2 cellular contexts compared by ENCODE assay signal in genomic region chr7:99623091-99623693, GRCh38.
TF ChIP-seq lines count a peak whose summit lies in the region.

No MANE protein-coding gene starts in this region.

TF ChIP-seq in GM12878, 131 proteins besides CTCF, POLR2A, EP300 and RAD21:
- TF ChIP-seq SPI1 (IDR thresholded peaks at IDR 0.05; ENCODE audit: borderline replicate concordance, insufficient read depth, low read depth, low read length): no peak
- TF ChIP-seq ATF7 (IDR thresholded peaks at IDR 0.05; ENCODE audit: low read depth): peak; percentile 10; the same call in 1 of the 2 replicates
- peak; percentile 65 for TF ChIP-seq IKZF1 (conservative IDR thresholded peaks at IDR 0.05)
- 0 out of 2 replicates have a peak, but pooled peaks have one; percentile 27 for TF ChIP-seq DPF2 (IDR thresholded peaks at IDR 0.05)
- no peak for TF ChIP-seq E2F4 (IDR thresholded peaks at IDR 0.05; ENCODE audit: low read depth, low read length)
- no peak for TF ChIP-seq JUND (IDR thresholded peaks at IDR 0.05; ENCODE audit: low read depth, low read length)
- no peak for TF ChIP-seq ZNF592 (IDR thresholded peaks at IDR 0.05)
- no peak for TF ChIP-seq HSF1 (IDR thresholded peaks at IDR 0.05; ENCODE audit: low read depth, low read length)
- no peak for TF ChIP-seq MAX (IDR thresholded peaks at IDR 0.05; ENCODE audit: low read depth, low read length)
- TF ChIP-seq RAD51 (IDR thresholded peaks at IDR 0.05): no peak

TF ChIP-seq in GM23338, 12 proteins besides CTCF, POLR2A, EP300 and RAD21:
- TF ChIP-seq CREB1 (CRISPR knock-in tag; IDR thresholded peaks at IDR 0.05; ENCODE audit: low read depth) (no peak), NANOG (IDR thresholded peaks at IDR 0.05; ENCODE audit: borderline replicate concordance) (no peak), JUNB (IDR thresholded peaks at IDR 0.05; ENCODE audit: unreplicated experiment) (no peak), POLR2AphosphoS5 (IDR thresholded peaks at IDR 0.05; ENCODE audit: low read depth) (no peak), ZNF114 (CRISPR knock-in tag; IDR thresholded peaks at IDR 0.05) (no peak), REST (IDR thresholded peaks at IDR 0.05; ENCODE audit: unreplicated experiment) (no peak)
